In genomic region chr15:33132722-33133345, GRCh38 we compare ENCODE assay signal across 8 cellular contexts.
DNase-seq lines count a peak whose midpoint lies in the region; ATAC-seq, FAIRE-seq and TF ChIP-seq lines count a peak whose summit lies in the region.

No MANE protein-coding gene starts in this region.

- no peak for FAIRE-seq in GM12891 (lab: Jason Lieb, UNC)

- DNase-seq in AG20443 (ENCODE audit: low spot score), result peak; percentile 79
- DNase-seq in GM12891 (ENCODE audit: insufficient read length, low spot score), result peak; percentile 11
- peak; percentile 86 for DNase-seq in NCI-H69 (lab: John Stamatoyannopoulos, UW)
- peak in 1 of 2 donors; percentile 65 for DNase-seq in breast epithelium (ENCODE audit: low spot score in 2 of 2)
- no peak for DNase-seq in right lobe of liver
- no peak for DNase-seq in middle frontal gyrus (ENCODE audit: extremely low spot score, low spot score)

- intact Hi-C loops in breast epithelium (cut with DNase I; ENCODE audit: low total_unique reads), result no loop called here
- intact Hi-C loops in right lobe of liver (cut with DNase I), result no loop called here

- ATAC-seq in right lobe of liver (peak; percentile 50 to 75 (median 64)), GM19035 (IDR thresholded peaks at IDR 0.05; ENCODE audit: unreplicated experiment) (no peak), GM21576 (IDR thresholded peaks at IDR 0.05; ENCODE audit: unreplicated experiment) (no peak)

- 43% methylated on average over 2 of the region's 3 CpGs for WGBS in right lobe of liver (ENCODE audit: insufficient coverage, low coverage, low lambda C conversion rate, missing lambda C conversion rate)

- no peak overlapping the region for H3K27ac ChIP-seq in breast epithelium
- H3K27ac ChIP-seq in right lobe of liver, result no peak overlapping the region

- H3K4me3 ChIP-seq in breast epithelium, result no peak overlapping the region
- no peak overlapping the region for H3K4me3 ChIP-seq in right lobe of liver

- TF ChIP-seq CTCF in breast epithelium (IDR thresholded peaks at IDR 0.05) (peak; percentile 39 to 78 (median 60)), right lobe of liver (IDR thresholded peaks at IDR 0.05) (peak; percentile 34 to 49 (median 46))

- H3K9me3 ChIP-seq in breast epithelium, result no peaks in the 10 kb centered on the region
- no peaks in the 10 kb centered on the region for H3K9me3 ChIP-seq in right lobe of liver

- H3K4me1 ChIP-seq in breast epithelium, result no peaks in the 10 kb centered on the region
- no peaks in the 10 kb centered on the region for H3K4me1 ChIP-seq in right lobe of liver

- TF ChIP-seq POLR2A in GM12891 (IDR thresholded peaks at IDR 0.05; ENCODE audit: low read depth, low read length) (no peak), breast epithelium (IDR thresholded peaks at IDR 0.05) (no peak), right lobe of liver (IDR thresholded peaks at IDR 0.05) (no peak)

- H3K36me3 ChIP-seq in breast epithelium (no peaks in the 10 kb centered on the region), right lobe of liver (no peaks in the 10 kb centered on the region)

- H3K27me3 ChIP-seq in breast epithelium (no peaks in the 10 kb centered on the region), right lobe of liver (no peaks in the 10 kb centered on the region)

TF ChIP-seq in GM12891, 5 proteins besides CTCF, POLR2A, EP300 and RAD21:
- TF ChIP-seq SPI1 (IDR thresholded peaks at IDR 0.05; ENCODE audit: low read depth, low read length), result no peak
- TF ChIP-seq POLR2AphosphoS5 (IDR thresholded peaks at IDR 0.05; ENCODE audit: low read depth, low read length), result no peak
- TF ChIP-seq PAX5 (IDR thresholded peaks at IDR 0.05; ENCODE audit: insufficient read depth, low read length, severe bottlenecking), result no peak
- no peak for TF ChIP-seq POU2F2 (IDR thresholded peaks at IDR 0.05; ENCODE audit: low read depth, low read length)
- TF ChIP-seq TAF1 (IDR thresholded peaks at IDR 0.05; ENCODE audit: low read depth, low read length), result no peak

Comparison
In these comparisons a context has a peak if more than half of its experiments do, and no peak if none do; other contexts are left out.
1. DNase-seq: peak in AG20443 (single experiment), GM12891 (single experiment) and NCI-H69 (single experiment); none in right lobe of liver (0 of 3) and middle frontal gyrus (single experiment).
2. ATAC-seq: peak in right lobe of liver (4 of 4); none in GM19035 (single experiment) and GM21576 (single experiment).